ENCODE assay signal across 1 cellular context in genomic region chr20:15986690-15987089, GRCh38.
TF ChIP-seq lines count a peak whose summit lies in the region.

No MANE protein-coding gene starts in this region.

TF ChIP-seq in GM12878, 131 proteins besides CTCF, POLR2A, EP300 and RAD21 (continued from another document and continues in another):
- TF ChIP-seq ZBTB40 (IDR thresholded peaks at IDR 0.05; ENCODE audit: borderline replicate concordance) (no peak), IKZF1 (conservative IDR thresholded peaks at IDR 0.05) (peak; percentile 46; the same call in 1 of the 2 replicates), MYB (IDR thresholded peaks at IDR 0.05; ENCODE audit: borderline replicate concordance, low read depth, low read length) (no peak), CUX1 (IDR thresholded peaks at IDR 0.05; ENCODE audit: insufficient replicate concordance, low read depth, low read length) (no peak), PRDM15 (CRISPR knock-in tag; IDR thresholded peaks at IDR 0.05) (no peak), SPI1 (IDR thresholded peaks at IDR 0.05; ENCODE audit: borderline replicate concordance, insufficient read depth, low read depth, low read length) (no peak), ETV6 (conservative IDR thresholded peaks at IDR 0.05 in 1 of 2, IDR thresholded peaks at IDR 0.05 in 1 of 2; ENCODE audit: borderline replicate concordance in 1 of 2, low read depth in 1 of 2) (no peak; a peak in 1 of 4 replicates), BCL3 (IDR thresholded peaks at IDR 0.05; ENCODE audit: borderline replicate concordance, insufficient read depth, low read depth, low read length, poor library complexity, severe bottlenecking) (no peak), STAT1 (conservative IDR thresholded peaks at IDR 0.05) (no peak), ATF7 (IDR thresholded peaks at IDR 0.05; ENCODE audit: low read depth) (peak; percentile 89), MTA2 (IDR thresholded peaks at IDR 0.05; ENCODE audit: low read depth) (peak; percentile 81), RAD51 (IDR thresholded peaks at IDR 0.05) (no peak), YBX1 (IDR thresholded peaks at IDR 0.05) (no peak), ZSCAN29 (IDR thresholded peaks at IDR 0.05) (no peak), ESRRA (IDR thresholded peaks at IDR 0.05; ENCODE audit: low read length) (no peak), SP1 (IDR thresholded peaks at IDR 0.05; ENCODE audit: low read depth, low read length) (peak; percentile 27), HCFC1 (IDR thresholded peaks at IDR 0.05; ENCODE audit: low read length) (no peak), PAX5 (IDR thresholded peaks at IDR 0.05; ENCODE audit: borderline replicate concordance, low read depth, low read length) (0 out of 2 replicates have a peak, but pooled peaks have one; percentile 30), CHD2 (IDR thresholded peaks at IDR 0.05; ENCODE audit: borderline replicate concordance, low read depth, low read length) (0 out of 2 replicates have a peak, but pooled peaks have one; percentile 38), ZBTB33 (IDR thresholded peaks at IDR 0.05) (0 out of 2 replicates have a peak, but pooled peaks have one; percentile 18), ZNF217 (IDR thresholded peaks at IDR 0.05) (peak; percentile 85; the same call in 1 of the 2 replicates), ZNF384 (IDR thresholded peaks at IDR 0.05; ENCODE audit: borderline replicate concordance, low read depth, low read length) (no peak)
- TF ChIP-seq, protein P1, sequence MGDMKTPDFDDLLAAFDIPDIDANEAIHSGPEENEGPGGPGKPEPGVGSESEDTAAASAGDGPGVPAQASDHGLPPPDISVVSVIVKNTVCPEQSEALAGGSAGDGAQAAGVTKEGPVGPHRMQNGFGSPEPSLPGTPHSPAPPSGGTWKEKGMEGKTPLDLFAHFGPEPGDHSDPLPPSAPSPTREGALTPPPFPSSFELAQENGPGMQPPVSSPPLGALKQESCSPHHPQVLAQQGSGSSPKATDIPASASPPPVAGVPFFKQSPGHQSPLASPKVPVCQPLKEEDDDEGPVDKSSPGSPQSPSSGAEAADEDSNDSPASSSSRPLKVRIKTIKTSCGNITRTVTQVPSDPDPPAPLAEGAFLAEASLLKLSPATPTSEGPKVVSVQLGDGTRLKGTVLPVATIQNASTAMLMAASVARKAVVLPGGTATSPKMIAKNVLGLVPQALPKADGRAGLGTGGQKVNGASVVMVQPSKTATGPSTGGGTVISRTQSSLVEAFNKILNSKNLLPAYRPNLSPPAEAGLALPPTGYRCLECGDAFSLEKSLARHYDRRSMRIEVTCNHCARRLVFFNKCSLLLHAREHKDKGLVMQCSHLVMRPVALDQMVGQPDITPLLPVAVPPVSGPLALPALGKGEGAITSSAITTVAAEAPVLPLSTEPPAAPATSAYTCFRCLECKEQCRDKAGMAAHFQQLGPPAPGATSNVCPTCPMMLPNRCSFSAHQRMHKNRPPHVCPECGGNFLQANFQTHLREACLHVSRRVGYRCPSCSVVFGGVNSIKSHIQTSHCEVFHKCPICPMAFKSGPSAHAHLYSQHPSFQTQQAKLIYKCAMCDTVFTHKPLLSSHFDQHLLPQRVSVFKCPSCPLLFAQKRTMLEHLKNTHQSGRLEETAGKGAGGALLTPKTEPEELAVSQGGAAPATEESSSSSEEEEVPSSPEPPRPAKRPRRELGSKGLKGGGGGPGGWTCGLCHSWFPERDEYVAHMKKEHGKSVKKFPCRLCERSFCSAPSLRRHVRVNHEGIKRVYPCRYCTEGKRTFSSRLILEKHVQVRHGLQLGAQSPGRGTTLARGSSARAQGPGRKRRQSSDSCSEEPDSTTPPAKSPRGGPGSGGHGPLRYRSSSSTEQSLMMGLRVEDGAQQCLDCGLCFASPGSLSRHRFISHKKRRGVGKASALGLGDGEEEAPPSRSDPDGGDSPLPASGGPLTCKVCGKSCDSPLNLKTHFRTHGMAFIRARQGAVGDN (IDR thresholded peaks at IDR 0.05) = no peak
- TF ChIP-seq, protein P2, sequence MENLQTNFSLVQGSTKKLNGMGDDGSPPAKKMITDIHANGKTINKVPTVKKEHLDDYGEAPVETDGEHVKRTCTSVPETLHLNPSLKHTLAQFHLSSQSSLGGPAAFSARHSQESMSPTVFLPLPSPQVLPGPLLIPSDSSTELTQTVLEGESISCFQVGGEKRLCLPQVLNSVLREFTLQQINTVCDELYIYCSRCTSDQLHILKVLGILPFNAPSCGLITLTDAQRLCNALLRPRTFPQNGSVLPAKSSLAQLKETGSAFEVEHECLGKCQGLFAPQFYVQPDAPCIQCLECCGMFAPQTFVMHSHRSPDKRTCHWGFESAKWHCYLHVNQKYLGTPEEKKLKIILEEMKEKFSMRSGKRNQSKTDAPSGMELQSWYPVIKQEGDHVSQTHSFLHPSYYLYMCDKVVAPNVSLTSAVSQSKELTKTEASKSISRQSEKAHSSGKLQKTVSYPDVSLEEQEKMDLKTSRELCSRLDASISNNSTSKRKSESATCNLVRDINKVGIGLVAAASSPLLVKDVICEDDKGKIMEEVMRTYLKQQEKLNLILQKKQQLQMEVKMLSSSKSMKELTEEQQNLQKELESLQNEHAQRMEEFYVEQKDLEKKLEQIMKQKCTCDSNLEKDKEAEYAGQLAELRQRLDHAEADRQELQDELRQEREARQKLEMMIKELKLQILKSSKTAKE (IDR thresholded peaks at IDR 0.05; ENCODE audit: low read depth, poor library complexity, severe bottlenecking) = peak; percentile 88
